12 cellular contexts compared by ENCODE assay signal in the genomic region with DNA sequence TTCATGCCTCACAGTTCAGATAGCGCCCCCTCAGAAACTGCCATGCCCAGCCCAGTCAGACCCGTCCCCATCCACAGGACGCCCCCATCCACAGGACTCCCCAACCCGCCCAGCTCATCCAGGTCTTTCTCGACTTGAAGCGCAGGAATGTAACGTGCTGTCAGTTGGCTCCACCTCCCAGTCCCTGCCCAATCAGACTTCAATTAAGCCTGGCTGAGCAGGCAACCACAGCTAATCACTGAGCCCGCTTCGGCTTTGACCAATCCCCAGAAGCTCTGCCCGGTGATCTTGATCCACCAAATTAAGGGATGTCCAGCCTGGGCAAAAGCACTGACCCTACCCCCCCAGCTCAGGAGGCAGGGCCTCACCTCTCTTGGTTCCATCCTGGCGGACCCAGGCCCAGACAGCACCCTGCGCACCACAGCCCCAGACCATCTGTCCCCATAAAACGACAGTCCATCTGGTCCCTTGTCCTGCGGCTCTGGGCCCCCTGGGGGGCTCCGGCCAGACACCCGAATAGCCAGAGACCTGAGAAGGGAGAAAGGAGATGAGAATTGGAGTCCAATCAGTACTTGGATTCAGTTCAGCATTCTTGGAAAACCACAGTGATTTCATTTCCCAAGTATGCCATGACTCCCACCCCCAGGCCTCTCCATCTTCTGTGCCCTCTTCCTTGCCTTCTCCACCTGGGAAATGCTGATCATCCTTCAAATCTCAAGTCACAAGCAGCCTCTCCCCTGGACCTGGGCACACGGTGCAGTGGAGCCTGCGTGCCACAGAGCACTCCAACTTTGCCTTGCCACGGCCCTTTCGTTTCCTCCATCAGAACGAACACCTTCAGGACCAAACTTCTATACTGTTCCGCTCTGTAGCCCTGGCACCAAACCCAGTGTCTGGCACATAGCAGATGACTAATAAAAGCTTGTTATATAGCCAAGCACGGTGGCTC. TPM values are rescaled to one million over a fixed set of nuclear protein-coding genes. Genes with fewer than 3 reads are reported as not detected.
DNase-seq lines count a peak whose midpoint lies in the region; ATAC-seq and TF ChIP-seq lines count a peak whose summit lies in the region.
"Had no signal": no experiment of that assay in that cellular context is flagged by ENCODE, and none has a peak within 500 bp of the region (broad histone marks: within the 10 kb centered on the region; RNA-seq: fewer than 3 reads in every experiment).

No MANE protein-coding gene starts in this region.

- H3K27me3 ChIP-seq in RWPE2 (ENCODE audit: insufficient read depth, poor library complexity, severe bottlenecking), result no peaks in the 10 kb centered on the region

- peak; percentile 72 for DNase-seq in GM04503 (ENCODE audit: low read depth)
- no peak for DNase-seq in RWPE2 (ENCODE audit: low spot score)
- peak; percentile 94 for DNase-seq in epithelial cell of proximal tubule (ENCODE audit: low read depth)
- no peak for DNase-seq in osteocyte (ENCODE audit: extremely low spot score, unreplicated experiment)
- DNase-seq in SHP77 treated with DMSO at 0.1 percent for 48 hours (lab: John Stamatoyannopoulos, UW), result no peak
- DNase-seq in T-cell, result no peak
- DNase-seq: head of caudate nucleus; nephron progenitor cell; stimulated activated CD4-positive, alpha-beta T cell treated with anti-CD3 and anti-CD28 coated beads, Interleukin-4, amount 100 ng/mL, for 1 hour had no signal

- peaks cover 64% of the 10 kb centered on the region for H3K4me1 Mint-ChIP-seq in osteocyte (ENCODE audit: unreplicated experiment)
- H3K4me1 Mint-ChIP-seq in T-cell, result peaks cover 27 to 36% (median 33%) of the 10 kb centered on the region in 3 donors

- peaks cover 81% of the 10 kb centered on the region for H3K36me3 ChIP-seq in RWPE2 (ENCODE audit: low read depth)

- H3K4me1 ChIP-seq in RWPE2 (ENCODE audit: insufficient read depth, poor library complexity, severe bottlenecking), result peaks cover 22% of the 10 kb centered on the region

- H3K27ac ChIP-seq in RWPE2 (ENCODE audit: poor library complexity, severe bottlenecking), result peak overlapping the region; percentile 82
- H3K27ac ChIP-seq: suprapubic skin had no signal

- TF ChIP-seq CTCF in RWPE2 (IDR thresholded peaks at IDR 0.05; ENCODE audit: poor library complexity, severe bottlenecking), result no peak
- no peak for TF ChIP-seq CTCF in epithelial cell of proximal tubule (conservative IDR thresholded peaks at IDR 0.05; ENCODE audit: low read depth, low read length)
- no peak for TF ChIP-seq CTCF in osteocyte (IDR thresholded peaks at IDR 0.05)

- POLR2A ChIA-PET in T-cell (lab: Charles Lee), result no interaction called here

- peaks cover 20% of the 10 kb centered on the region for H3K36me3 Mint-ChIP-seq in osteocyte (ENCODE audit: unreplicated experiment)
- H3K36me3 Mint-ChIP-seq in T-cell, result no peaks in the 10 kb centered on the region

- CTCF ChIA-PET in T-cell (lab: Charles Lee), result interaction anchor here (0.5 to 2.3 kb wide), 5 partner anchors 11 to 107 kb away, joined by 3 to 11 read pairs (median 5); partner anchors contain the start of gene MFNG (in 2 of the 2)

- no peak overlapping the region for H3K4me3 Mint-ChIP-seq in osteocyte (ENCODE audit: unreplicated experiment)
- no peak overlapping the region for H3K4me3 Mint-ChIP-seq in T-cell

- ATAC-seq in RWPE2 (ENCODE audit: low read depth), result peak; percentile 78
- ATAC-seq in GM18502 (IDR thresholded peaks at IDR 0.05; ENCODE audit: poor library complexity, unreplicated experiment), result no peak
- ATAC-seq in T-cell (replicated peaks in 1 of 4), result no peak
- no peak for ATAC-seq in HG03139 (IDR thresholded peaks at IDR 0.05; ENCODE audit: unreplicated experiment)

- H3K4me3 ChIP-seq in RWPE2 (ENCODE audit: severe bottlenecking), result no peak overlapping the region
- H3K4me3 ChIP-seq in epithelial cell of proximal tubule (ENCODE audit: low read depth, low read length), result peak overlapping the region; percentile 11
- H3K4me3 ChIP-seq: suprapubic skin had no signal

- H3K27ac Mint-ChIP-seq in osteocyte (ENCODE audit: unreplicated experiment), result peak overlapping the region; percentile 78
- no peak overlapping the region for H3K27ac Mint-ChIP-seq in T-cell
- H3K27ac Mint-ChIP-seq: nephron progenitor cell had no signal

- H3K9me3 Mint-ChIP-seq in osteocyte (ENCODE audit: unreplicated experiment) (no peaks in the 10 kb centered on the region), T-cell (no peaks in the 10 kb centered on the region)
- H3K9me3 Mint-ChIP-seq: nephron progenitor cell had no signal

- no peaks in the 10 kb centered on the region for H3K9me3 ChIP-seq in RWPE2 (ENCODE audit: severe bottlenecking)
- H3K9me3 ChIP-seq: suprapubic skin had no signal

- H3K27me3 Mint-ChIP-seq in osteocyte (ENCODE audit: unreplicated experiment) (no peaks in the 10 kb centered on the region), T-cell (peaks cover 0 to 7% of the 10 kb centered on the region in 2 donors)

RNA-seq across cellular contexts. Expression of gene MFNG, which starts 10.7 kb away (rescaled TPM):
- total RNA-seq in epithelial cell of proximal tubule, result 0.07 TPM in 1 of 2 replicates, not detected in the other
- total RNA-seq in osteocyte, result 1.5 and 2.3 TPM in 2 replicates
- total RNA-seq in T-cell, result 100 to 1,000 TPM; 153 to 296 (median 268) TPM

RNA-seq across cellular contexts. Expression of gene CARD10, which starts 22.3 kb away (rescaled TPM):
- total RNA-seq in epithelial cell of proximal tubule (60.0 and 63.8 TPM in 2 replicates), osteocyte (29.2 and 31.5 TPM in 2 replicates), T-cell (under 1 TPM in 4 of 5 donors, not detected in 1; 0.44 to 0.79 (median 0.52) TPM)

Comparison
In these comparisons a context has a peak if more than half of its experiments do, and no peak if none do; other contexts are left out.
1. DNase-seq: peak in GM04503 (single experiment) and epithelial cell of proximal tubule (single experiment); none in RWPE2 (single experiment), osteocyte (single experiment), SHP77 treated with DMSO at 0.1 percent for 48 hours (single experiment) and T-cell (0 of 34).
2. RNA of gene MFNG, which starts 10.7 kb away (total RNA-seq): 153 to 296 TPM in T-cell; 1.5 to 2.3 TPM in osteocyte and 0.07 TPM in epithelial cell of proximal tubule; every median in the first group is over 10 times any median in the second.
3. RNA of gene CARD10, which starts 22.3 kb away (total RNA-seq): 60.0 to 63.8 TPM in epithelial cell of proximal tubule and 29.2 to 31.5 TPM in osteocyte; 0.44 to 0.79 TPM in T-cell; every median in the first group is over 10 times any median in the second.